Comparison of ENCODE assay signal across 27 cellular contexts in the genomic region with DNA sequence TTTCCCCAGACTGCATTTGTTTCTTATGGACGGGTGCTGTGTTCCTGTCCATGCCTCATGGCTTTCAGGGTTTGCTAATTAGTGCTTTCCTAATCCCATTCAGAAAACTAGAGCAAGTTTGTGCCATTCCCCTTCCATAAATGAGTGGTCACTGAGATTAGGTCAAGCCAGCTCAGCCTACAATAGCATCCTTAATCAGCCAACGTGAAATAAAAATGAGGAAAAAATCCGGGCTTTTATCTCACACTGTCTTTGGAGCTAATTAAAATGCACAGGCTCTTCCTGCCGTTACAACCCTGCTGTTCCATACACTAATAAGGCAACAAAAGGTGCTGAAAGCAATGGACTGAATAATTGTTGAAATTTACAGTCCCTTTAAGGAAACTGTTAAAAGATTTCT.
A peak's percentile ranks its signal among the peaks of the same experiment; 100 is the strongest.
DNase-seq lines count a peak whose midpoint lies in the region; FAIRE-seq and TF ChIP-seq lines count a peak whose summit lies in the region.
"Had no signal": no experiment of that assay in that cellular context is flagged by ENCODE, and none has a peak within 500 bp of the region (broad histone marks: within the 10 kb centered on the region; RNA-seq: fewer than 3 reads in every experiment).

No MANE protein-coding gene starts in this region.

- no peak for DNase-seq in D721Med (ENCODE audit: insufficient read length, low spot score)
- no peak for DNase-seq in WERI-Rb-1
- peak; percentile 67 for DNase-seq in mesendoderm
- DNase-seq in brain microvascular endothelial cell = no peak
- no peak for DNase-seq in H7
- no peak for DNase-seq in foreskin fibroblast
- DNase-seq in mesenteric fat pad (ENCODE audit: low spot score) = no peak
- DNase-seq: activated CD4-positive, alpha-beta T cell treated with anti-CD3 and anti-CD28 coated beads for 36 hours; activated naive CD4-positive, alpha-beta T cell treated with anti-CD3 and anti-CD28 coated beads for 36 hours; activated T-cell treated with anti-CD3 and anti-CD28 coated beads, Interleukin-2, amount 50 U/mL, for 72 hours; CD8-positive, alpha-beta memory T cell; GF-D8; GOT3; heart left ventricle; left colon; NCI-H1105 treated with DMSO at 0.1 percent for 48 hours; NCI-H2107; NCI-H446; right cardiac atrium; stimulated activated CD4-positive, alpha-beta T cell treated with anti-CD3 and anti-CD28 coated beads, Interleukin-4, amount 100 ng/mL, for 1 hour; stimulated activated naive CD4-positive, alpha-beta T cell; testis had no signal

- H3K4me2 ChIP-seq in mesendoderm (ENCODE audit: low read length) = no peak overlapping the region
- H3K4me2 ChIP-seq: A549 had no signal

- in situ Hi-C loops in brain microvascular endothelial cell (cut with HindIII; ENCODE audit: low pct_ligation_motif_present, low sequenced_read_pairs) = no loop called here

- no peak overlapping the region for H4K5ac ChIP-seq in mesendoderm (ENCODE audit: low read length)

- H2BK5ac ChIP-seq in mesendoderm (ENCODE audit: low read length) = no peak overlapping the region

- no peak overlapping the region for H4K8ac ChIP-seq in mesendoderm (ENCODE audit: low read depth, low read length)

- H3K9ac ChIP-seq in HUES48 (ENCODE audit: low read depth, low read length) (no peak overlapping the region), mesendoderm (ENCODE audit: low read length) (no peak overlapping the region)

- H3K36me3 ChIP-seq in HUES48 (ENCODE audit: control insufficient read depth, insufficient read depth, low read length) = no peaks in the 10 kb centered on the region
- peaks cover 5% of the 10 kb centered on the region for H3K36me3 ChIP-seq in WERI-Rb-1
- H3K36me3 ChIP-seq in mesendoderm (ENCODE audit: control insufficient read depth, insufficient read depth, low read length) = no peaks in the 10 kb centered on the region
- no peaks in the 10 kb centered on the region for H3K36me3 ChIP-seq in brain microvascular endothelial cell (replicated peaks)
- H3K36me3 ChIP-seq in H7 (replicated peaks; ENCODE audit: control insufficient read depth, insufficient read depth, low read length) = no peaks in the 10 kb centered on the region
- H3K36me3 ChIP-seq: cardiac muscle cell, heart left ventricle, vagina had no signal

- no peaks in the 10 kb centered on the region for H3K27me3 ChIP-seq in HUES48 (ENCODE audit: control insufficient read depth, insufficient read depth, low read length)
- H3K27me3 ChIP-seq in WERI-Rb-1 (ENCODE audit: insufficient read depth, low read depth, severe bottlenecking) = no peaks in the 10 kb centered on the region
- no peaks in the 10 kb centered on the region for H3K27me3 ChIP-seq in mesendoderm (ENCODE audit: insufficient read depth, low read length, poor library complexity)
- H3K27me3 ChIP-seq in brain microvascular endothelial cell (replicated peaks) = no peaks in the 10 kb centered on the region
- H3K27me3 ChIP-seq in H7 (ENCODE audit: control insufficient read depth, insufficient read depth, low read length) = no peaks in the 10 kb centered on the region
- H3K27me3 ChIP-seq: cardiac muscle cell, heart left ventricle, testis, vagina had no signal

- H3K27ac ChIP-seq in HUES48 (ENCODE audit: low read depth, low read length) (peak overlapping the region; percentile 48), WERI-Rb-1 (peak overlapping the region; percentile 87), mesendoderm (ENCODE audit: low read depth, low read length) (peak overlapping the region; percentile 52), brain microvascular endothelial cell (no peak overlapping the region)
- H3K27ac ChIP-seq: A549, cardiac muscle cell, heart left ventricle, testis, vagina had no signal

- H3K79me2 ChIP-seq in mesendoderm (ENCODE audit: control insufficient read depth, insufficient read depth, low read length) = peaks cover 10% of the 10 kb centered on the region

- peak; percentile 88 for FAIRE-seq in D721Med (lab: Jason Lieb, UNC)
- FAIRE-seq: A549, endothelial cell of umbilical vein had no signal

- WGBS in mesendoderm (ENCODE audit: extremely low coverage, insufficient coverage, low lambda C conversion rate) = no CpG with 5 or more reads among the region's 4 CpGs

- H2AK5ac ChIP-seq in mesendoderm (ENCODE audit: low read length) = no peak overlapping the region

- no peak overlapping the region for H3K18ac ChIP-seq in mesendoderm (ENCODE audit: low read length)

- no peak overlapping the region for H2BK15ac ChIP-seq in mesendoderm (replicated peaks; ENCODE audit: low read depth)

- peaks cover 6% of the 10 kb centered on the region for H3K79me1 ChIP-seq in mesendoderm (ENCODE audit: low read length)

- no peak overlapping the region for H2BK120ac ChIP-seq in mesendoderm (ENCODE audit: low read depth, low read length)

- no peak overlapping the region for H3K23ac ChIP-seq in mesendoderm (ENCODE audit: low read length)

- H3K4me1 ChIP-seq in HUES48 (ENCODE audit: control insufficient read depth, insufficient read depth, low read length) (peaks cover 65% of the 10 kb centered on the region), mesendoderm (ENCODE audit: control insufficient read depth, low read depth, low read length) (peaks cover 12% of the 10 kb centered on the region)
- H3K4me1 ChIP-seq: testis had no signal

- H3K4me3 ChIP-seq in HUES48 (ENCODE audit: low read depth, low read length) (no peak overlapping the region), WERI-Rb-1 (ENCODE audit: low read depth, low read length) (peak overlapping the region; percentile 8; the same call in 1 of the 2 replicates), mesendoderm (ENCODE audit: low read length) (no peak overlapping the region), brain microvascular endothelial cell (ENCODE audit: low read depth, low read length) (no peak overlapping the region), H7 (ENCODE audit: insufficient read depth, low read depth, low read length) (no peak overlapping the region), foreskin fibroblast (ENCODE audit: low read depth in 1 of 2, low read length in 2 of 2) (no peak overlapping the region)
- H3K4me3 ChIP-seq: A549, cardiac muscle cell, heart left ventricle, testis, vagina had no signal

- H3K4ac ChIP-seq in mesendoderm (ENCODE audit: low read depth, low read length) = no peak overlapping the region

- H3K56ac ChIP-seq in mesendoderm (ENCODE audit: low read length) = peak overlapping the region; percentile 49

- no peaks in the 10 kb centered on the region for H3K9me3 ChIP-seq in HUES48 (ENCODE audit: control insufficient read depth, insufficient read depth, low read length)
- no peaks in the 10 kb centered on the region for H3K9me3 ChIP-seq in WERI-Rb-1 (ENCODE audit: severe bottlenecking)
- H3K9me3 ChIP-seq: A549, heart left ventricle, testis, vagina had no signal

- no peak for TF ChIP-seq CTCF in D721Med (IDR thresholded peaks at IDR 0.05; ENCODE audit: insufficient read depth, missing control alignments)
- TF ChIP-seq CTCF in WERI-Rb-1 (IDR thresholded peaks at IDR 0.05; ENCODE audit: low read depth, low read length) = no peak
- TF ChIP-seq CTCF in brain microvascular endothelial cell (IDR thresholded peaks at IDR 0.05; ENCODE audit: low read depth, low read length, missing control alignments) = no peak
- TF ChIP-seq CTCF in foreskin fibroblast (IDR thresholded peaks at IDR 0.05; ENCODE audit: low read depth, low read length) = no peak
